12 cellular contexts compared by ENCODE assay signal in genomic region chr1:24963943-24964677, GRCh38. TPM values are rescaled to one million over a fixed set of nuclear protein-coding genes. Genes with fewer than 3 reads are reported as not detected.
DNase-seq lines count a peak whose midpoint lies in the region; ATAC-seq and TF ChIP-seq lines count a peak whose summit lies in the region.
"Had no signal": no experiment of that assay in that cellular context is flagged by ENCODE, and none has a peak within 500 bp of the region (broad histone marks: within the 10 kb centered on the region; RNA-seq: fewer than 3 reads in every experiment).

No MANE protein-coding gene starts in this region.

- H3K4me1 ChIP-seq in esophagus squamous epithelium = peaks cover 0 to 3% (median 0%) of the 10 kb centered on the region in 3 donors
- H3K4me1 ChIP-seq in thoracic aorta (ENCODE audit: control insufficient read depth in 1 of 2, low read depth in 2 of 2) = no peaks in the 10 kb centered on the region
- no peaks in the 10 kb centered on the region for H3K4me1 ChIP-seq in sigmoid colon

- H3K27ac ChIP-seq in SK-N-MC (peak overlapping the region; percentile 29; the same call in 1 of the 2 replicates), esophagus squamous epithelium (peak overlapping the region in 1 of 4 donors; percentile 52), thoracic aorta (no peak overlapping the region), sigmoid colon (no peak overlapping the region)

- no peak overlapping the region for H3K9ac ChIP-seq in SK-N-MC (ENCODE audit: insufficient read length)

- peaks cover 26 to 37% of the 10 kb centered on the region in 2 donors for H3K36me3 Mint-ChIP-seq in activated T-cell treated with anti-CD3 and anti-CD28 coated beads, Interleukin-2, amount 50 U/mL, for 72 hours (ENCODE audit: insufficient read depth in 2 of 2)
- H3K36me3 Mint-ChIP-seq: brain had no signal

- no peak for TF ChIP-seq EP300 in sigmoid colon (IDR thresholded peaks at IDR 0.05)

- ATAC-seq in activated T-cell treated with anti-CD3 and anti-CD28 coated beads, Interleukin-2, amount 50 U/mL, for 72 hours (replicated peaks in 1 of 2) = no peak
- no peak for ATAC-seq in thoracic aorta (ENCODE audit: insufficient number of reproducible peaks, low FRiP score, low read depth)

- H3K27me3 ChIP-seq in esophagus squamous epithelium (peaks cover 0 to 81% (median 0%) of the 10 kb centered on the region in 4 donors), thoracic aorta (replicated peaks; ENCODE audit: insufficient read depth) (no peaks in the 10 kb centered on the region), sigmoid colon (peaks cover 0 to 20% (median 0%) of the 10 kb centered on the region in 3 donors)

- H3K4me1 Mint-ChIP-seq in activated T-cell treated with anti-CD3 and anti-CD28 coated beads, Interleukin-2, amount 50 U/mL, for 72 hours (ENCODE audit: low read depth) = peaks cover 75% of the 10 kb centered on the region

- peak overlapping the region; percentile 99 for H3K27ac Mint-ChIP-seq in activated T-cell treated with anti-CD3 and anti-CD28 coated beads, Interleukin-2, amount 50 U/mL, for 72 hours
- H3K27ac Mint-ChIP-seq: brain had no signal

- no peak for TF ChIP-seq POLR2A in esophagus squamous epithelium (IDR thresholded peaks at IDR 0.05)
- TF ChIP-seq POLR2A in sigmoid colon (IDR thresholded peaks at IDR 0.05) = no peak

- H3K27me3 Mint-ChIP-seq in activated T-cell treated with anti-CD3 and anti-CD28 coated beads, Interleukin-2, amount 50 U/mL, for 72 hours (ENCODE audit: low read depth) = no peaks in the 10 kb centered on the region

- peak overlapping the region; percentile 89 to 96 for H3K4me3 Mint-ChIP-seq in activated T-cell treated with anti-CD3 and anti-CD28 coated beads, Interleukin-2, amount 50 U/mL, for 72 hours
- H3K4me3 Mint-ChIP-seq: brain had no signal

- no peak for DNase-seq in activated T-cell treated with anti-CD3 and anti-CD28 coated beads, Interleukin-2, amount 50 U/mL, for 72 hours
- no peak for DNase-seq in activated T-cell treated with anti-CD3 and anti-CD28 coated beads, Interleukin-2, amount 50 U/mL, for 48 hours
- no peak for DNase-seq in SK-N-MC (ENCODE audit: low read depth, low spot score)
- no peak for DNase-seq in esophagus squamous epithelium (lab: John Stamatoyannopoulos, UW)
- no peak for DNase-seq in thoracic aorta (ENCODE audit: low spot score)
- DNase-seq in NCI-H748 treated with DMSO at 0.1 percent for 48 hours (lab: John Stamatoyannopoulos, UW) = no peak
- no peak for DNase-seq in AML-193 (lab: John Stamatoyannopoulos, UW)
- DNase-seq in sigmoid colon = no peak
- DNase-seq: NCI-H1436 treated with DMSO at 0.1 percent for 48 hours had no signal

- TF ChIP-seq CTCF in esophagus squamous epithelium (IDR thresholded peaks at IDR 0.05) (no peak), thoracic aorta (IDR thresholded peaks at IDR 0.05) (no peak), sigmoid colon (IDR thresholded peaks at IDR 0.05) (no peak)

- no peak overlapping the region for H3K4me3 ChIP-seq in SK-N-MC
- peak overlapping the region in 3 of 4 donors; percentile 11 to 30 (median 15) for H3K4me3 ChIP-seq in esophagus squamous epithelium
- peak overlapping the region; percentile 4 for H3K4me3 ChIP-seq in thoracic aorta
- H3K4me3 ChIP-seq in sigmoid colon = no peak overlapping the region
- H3K4me3 ChIP-seq: lung had no signal

- H3K36me3 ChIP-seq in SK-N-MC (ENCODE audit: insufficient read depth, low read length) (no peaks in the 10 kb centered on the region), esophagus squamous epithelium (no peaks in the 10 kb centered on the region), thoracic aorta (no peaks in the 10 kb centered on the region), sigmoid colon (no peaks in the 10 kb centered on the region)

- no peaks in the 10 kb centered on the region for H3K9me3 ChIP-seq in SK-N-MC (ENCODE audit: low read depth, low read length)
- no peaks in the 10 kb centered on the region for H3K9me3 ChIP-seq in esophagus squamous epithelium
- no peaks in the 10 kb centered on the region for H3K9me3 ChIP-seq in thoracic aorta
- H3K9me3 ChIP-seq in sigmoid colon = no peaks in the 10 kb centered on the region

- intact Hi-C loops in esophagus squamous epithelium (cut with DNase I) (no loop called here), sigmoid colon (cut with DNase I) (no loop called here)

- H3K9me3 Mint-ChIP-seq in activated T-cell treated with anti-CD3 and anti-CD28 coated beads, Interleukin-2, amount 50 U/mL, for 72 hours = no peaks in the 10 kb centered on the region

- WGBS in esophagus squamous epithelium, 2 donors = 71 to 89% methylated on average over 10 to 11 of the region's 23 CpGs
- 81 to 82% methylated on average over 23 of the region's 23 CpGs for WGBS in sigmoid colon, 2 donors

RNA-seq across cellular contexts. Expression of gene RUNX3, which starts 34.0 kb away (rescaled TPM):
- total RNA-seq in activated T-cell treated with anti-CD3 and anti-CD28 coated beads, Interleukin-2, amount 50 U/mL, for 72 hours = 100 to 1,000 TPM; 254 to 298 TPM
- total RNA-seq in esophagus squamous epithelium (1 to 10 TPM; 1.9 to 5.7 (median 3.1) TPM), thoracic aorta (1 to 10 TPM; 6.8 to 8.5 TPM), sigmoid colon (1 to 10 TPM in 1 of 4 donors, under 1 TPM in 2, not detected in 1; 0.36 to 1.2 (median 0.49) TPM)
- 10 to 100 TPM in 1 of 3 donors, 1 to 10 TPM in 2; 1.2 to 18.0 (median 3.7) TPM for polyA plus RNA-seq in sigmoid colon
- polyA plus RNA-seq: AG04450 had no signal

Comparison
In these comparisons a context has a peak if more than half of its experiments do, and no peak if none do; other contexts are left out.
1. H3K4me3 ChIP-seq: peak in esophagus squamous epithelium (3 of 4) and thoracic aorta (single experiment); none in SK-N-MC (single experiment) and sigmoid colon (0 of 4).
2. RNA of gene RUNX3, which starts 34.0 kb away (total RNA-seq): 254 to 298 TPM in activated T-cell treated with anti-CD3 and anti-CD28 coated beads, Interleukin-2, amount 50 U/mL, for 72 hours; 6.8 to 8.5 TPM in thoracic aorta, 1.9 to 5.7 TPM in esophagus squamous epithelium and 0.36 to 1.2 TPM in sigmoid colon; every median in the first group is over 10 times any median in the second.